Comparison of ENCODE assay signal across 8 cellular contexts in the genomic region with DNA sequence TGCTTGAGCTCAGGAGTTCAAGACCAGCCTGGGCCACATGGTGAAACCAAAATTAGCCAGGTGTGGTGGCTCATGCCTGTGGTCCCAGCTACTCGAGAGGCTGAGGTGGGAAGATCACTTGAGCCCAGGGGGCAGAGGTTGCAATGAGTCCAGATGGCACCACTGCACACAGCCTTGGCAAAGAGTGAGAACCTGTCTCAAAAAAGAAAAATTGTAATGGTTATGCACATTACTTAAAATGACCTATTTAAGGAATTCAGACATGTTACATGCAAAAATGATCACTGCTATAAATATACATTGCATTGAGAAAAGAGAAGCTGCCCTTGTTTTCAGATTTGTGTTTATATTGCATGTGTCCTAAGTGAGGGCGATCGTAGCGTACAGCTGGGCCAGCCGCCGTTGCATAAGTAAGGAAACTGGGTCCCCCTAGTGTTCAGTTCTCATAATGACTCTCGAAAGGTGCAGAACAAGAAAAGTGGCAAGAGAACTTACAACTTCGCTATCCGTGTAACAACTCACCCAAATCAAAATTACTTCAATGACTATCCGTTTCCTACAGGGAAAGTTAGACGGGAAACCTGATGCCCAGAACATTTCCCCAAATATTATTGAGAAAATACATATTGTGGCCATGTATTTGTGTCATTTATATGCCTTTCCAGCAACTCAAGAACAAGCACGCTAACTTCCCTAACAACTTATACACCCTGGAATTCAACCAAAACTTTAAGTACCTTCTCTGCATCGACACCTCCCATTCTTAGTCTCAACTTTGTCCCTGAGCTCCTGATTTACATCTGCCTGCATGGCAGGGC. TPM values are rescaled to one million over a fixed set of nuclear protein-coding genes. Genes with fewer than 3 reads are reported as not detected.
DNase-seq lines count a peak whose midpoint lies in the region; ATAC-seq and TF ChIP-seq lines count a peak whose summit lies in the region.
"Not testable (repeated sequence)": the region's sequence is repeated elsewhere in the genome, so short reads cannot be mapped to it uniquely, and the experiment has no call there.

No MANE protein-coding gene starts in this region.

- H3K4me3 Mint-ChIP-seq in CD4-positive, CD25-positive, alpha-beta regulatory T cell, result peak overlapping the region; percentile 39 to 63 (median 56)
- H3K4me3 Mint-ChIP-seq in activated CD4-positive, alpha-beta T cell treated with anti-CD3 and anti-CD28 coated beads, Interleukin-2, amount 10 ng/mL, durations not matched to agents 7 days and 5 days, result not testable (repeated sequence)

- H3K4me1 Mint-ChIP-seq in CD4-positive, CD25-positive, alpha-beta regulatory T cell, result peaks cover 13 to 44% (median 25%) of the 10 kb centered on the region in 4 donors
- H3K4me1 Mint-ChIP-seq in activated CD4-positive, alpha-beta T cell treated with anti-CD3 and anti-CD28 coated beads, Interleukin-2, amount 10 ng/mL, durations not matched to agents 7 days and 5 days, result peaks cover 42% of the 10 kb centered on the region

- TF ChIP-seq CTCF in LNCaP clone FGC (IDR thresholded peaks at IDR 0.05; ENCODE audit: control insufficient read depth, extremely low read depth, insufficient read depth) (peak; percentile 59), lower leg skin (IDR thresholded peaks at IDR 0.05) (peak in 1 of 3 donors; percentile 26)

- H3K9me3 ChIP-seq in CD4-positive, CD25-positive, alpha-beta regulatory T cell (ENCODE audit: control insufficient read depth in 2 of 2, low read length in 2 of 2), result not testable (repeated sequence)

- H3K27ac Mint-ChIP-seq in CD4-positive, CD25-positive, alpha-beta regulatory T cell, result peak overlapping the region; percentile 42 to 82 (median 76)
- not testable (repeated sequence) for H3K27ac Mint-ChIP-seq in activated CD4-positive, alpha-beta T cell treated with anti-CD3 and anti-CD28 coated beads, Interleukin-2, amount 10 ng/mL, durations not matched to agents 7 days and 5 days

- H3K27ac ChIP-seq in CD4-positive, CD25-positive, alpha-beta regulatory T cell (ENCODE audit: insufficient read depth, low read length, poor library complexity, severe bottlenecking), result not testable (repeated sequence)

- intact Hi-C loops in lower leg skin (cut with DNase I; ENCODE audit: low total_unique reads), result loop anchor here (5.0 kb wide), 1 partner anchor 184 kb away; no protein-coding TSS in a partner anchor

- H3K27me3 ChIP-seq in CD4-positive, CD25-positive, alpha-beta regulatory T cell (ENCODE audit: control insufficient read depth, insufficient read depth, low read length), result not testable (repeated sequence)

- not testable (repeated sequence) for TF ChIP-seq POLR2A in lower leg skin (IDR thresholded peaks at IDR 0.05)

- H3K4me3 ChIP-seq in CD4-positive, CD25-positive, alpha-beta regulatory T cell (ENCODE audit: low read depth, low read length); lower leg skin (ENCODE audit: low read depth, poor library complexity, severe bottlenecking): not testable (repeated sequence)
- H3K4me3 ChIP-seq in LNCaP clone FGC (ENCODE audit: low read depth, low read length), result peak overlapping the region; percentile 28; the same call in 1 of the 2 replicates

- POLR2A ChIA-PET in activated CD4-positive, alpha-beta T cell treated with anti-CD3 and anti-CD28 coated beads, Interleukin-2, amount 10 ng/mL, durations not matched to agents 7 days and 5 days (lab: Charles Lee), result not testable (repeated sequence)

- WGBS in lower leg skin, 2 donors, result 3 to 4% methylated on average over 13 of the region's 13 CpGs

- H3K9me3 Mint-ChIP-seq in CD4-positive, CD25-positive, alpha-beta regulatory T cell; activated CD4-positive, alpha-beta T cell treated with anti-CD3 and anti-CD28 coated beads, Interleukin-2, amount 10 ng/mL, durations not matched to agents 7 days and 5 days: not testable (repeated sequence)

- peak; percentile 47 to 81 (median 64) for DNase-seq in CD4-positive, CD25-positive, alpha-beta regulatory T cell
- not testable (repeated sequence) for DNase-seq in LNCaP clone FGC (ENCODE audit: low read depth)
- DNase-seq in NOMO-1 treated with DMSO at 0.1 percent for 48 hours (lab: John Stamatoyannopoulos, UW; ENCODE audit: unreplicated experiment), result peak; percentile 73
- DNase-seq in activated CD4-positive, alpha-beta T cell treated with anti-CD3 and anti-CD28 coated beads, Interleukin-2, amount 10 ng/mL, durations not matched to agents 7 days and 5 days, result peak; percentile 88
- DNase-seq in effector CD4-positive, alpha-beta T cell, result peak; percentile 35
- DNase-seq in lower leg skin (ENCODE audit: low spot score in 2 of 2), result peak; percentile 75 to 82
- DNase-seq in stimulated activated CD4-positive, alpha-beta T cell treated with anti-CD3 and anti-CD28 coated beads, Interleukin-2, amount 100 ng/mL, for 4 hours (ENCODE audit: low read depth), result peak; percentile 56

- CTCF ChIA-PET in activated CD4-positive, alpha-beta T cell treated with anti-CD3 and anti-CD28 coated beads, Interleukin-2, amount 10 ng/mL, durations not matched to agents 7 days and 5 days (lab: Charles Lee), result interaction anchor here (0.6 to 1.8 kb wide), 7 partner anchors 9 to 121 kb away, joined by 3 to 6 read pairs (median 3); a partner anchor contains a TSS

- peak; percentile 20 to 44 for ATAC-seq in CD4-positive, CD25-positive, alpha-beta regulatory T cell (ENCODE audit: low read depth in 2 of 2)
- ATAC-seq in GM19438 (IDR thresholded peaks at IDR 0.05; ENCODE audit: low read depth, unreplicated experiment), result peak; percentile 50

- H3K27me3 Mint-ChIP-seq in CD4-positive, CD25-positive, alpha-beta regulatory T cell; activated CD4-positive, alpha-beta T cell treated with anti-CD3 and anti-CD28 coated beads, Interleukin-2, amount 10 ng/mL, durations not matched to agents 7 days and 5 days: not testable (repeated sequence)

- not testable (repeated sequence) for H3K36me3 Mint-ChIP-seq in CD4-positive, CD25-positive, alpha-beta regulatory T cell; activated CD4-positive, alpha-beta T cell treated with anti-CD3 and anti-CD28 coated beads, Interleukin-2, amount 10 ng/mL, durations not matched to agents 7 days and 5 days (ENCODE audit: low read depth)

- H3K36me3 ChIP-seq in CD4-positive, CD25-positive, alpha-beta regulatory T cell (ENCODE audit: control insufficient read depth, insufficient read depth, low read length), result not testable (repeated sequence)

- H3K4me1 ChIP-seq in CD4-positive, CD25-positive, alpha-beta regulatory T cell (ENCODE audit: control insufficient read depth, insufficient read depth, low read length, poor library complexity, severe bottlenecking), result peaks cover 24% of the 10 kb centered on the region

RNA-seq across cellular contexts. Expression of a gene that starts 42.5 kb away (rescaled TPM):
- total RNA-seq in CD4-positive, CD25-positive, alpha-beta regulatory T cell, result 82.8 TPM
- 1 to 10 TPM in 3 of 4 donors, under 1 TPM in 1; 0.66 to 1.5 (median 1.2) TPM for polyA plus RNA-seq in CD4-positive, CD25-positive, alpha-beta regulatory T cell
- total RNA-seq in activated CD4-positive, alpha-beta T cell treated with anti-CD3 and anti-CD28 coated beads, Interleukin-2, amount 10 ng/mL, durations not matched to agents 7 days and 5 days, result 1 to 10 TPM; 6.5 to 7.8 TPM
- total RNA-seq in lower leg skin, result 1 to 10 TPM; 2.7 to 8.2 (median 5.6) TPM
